Comparison of ENCODE assay signal across 8 cellular contexts in the genomic region with DNA sequence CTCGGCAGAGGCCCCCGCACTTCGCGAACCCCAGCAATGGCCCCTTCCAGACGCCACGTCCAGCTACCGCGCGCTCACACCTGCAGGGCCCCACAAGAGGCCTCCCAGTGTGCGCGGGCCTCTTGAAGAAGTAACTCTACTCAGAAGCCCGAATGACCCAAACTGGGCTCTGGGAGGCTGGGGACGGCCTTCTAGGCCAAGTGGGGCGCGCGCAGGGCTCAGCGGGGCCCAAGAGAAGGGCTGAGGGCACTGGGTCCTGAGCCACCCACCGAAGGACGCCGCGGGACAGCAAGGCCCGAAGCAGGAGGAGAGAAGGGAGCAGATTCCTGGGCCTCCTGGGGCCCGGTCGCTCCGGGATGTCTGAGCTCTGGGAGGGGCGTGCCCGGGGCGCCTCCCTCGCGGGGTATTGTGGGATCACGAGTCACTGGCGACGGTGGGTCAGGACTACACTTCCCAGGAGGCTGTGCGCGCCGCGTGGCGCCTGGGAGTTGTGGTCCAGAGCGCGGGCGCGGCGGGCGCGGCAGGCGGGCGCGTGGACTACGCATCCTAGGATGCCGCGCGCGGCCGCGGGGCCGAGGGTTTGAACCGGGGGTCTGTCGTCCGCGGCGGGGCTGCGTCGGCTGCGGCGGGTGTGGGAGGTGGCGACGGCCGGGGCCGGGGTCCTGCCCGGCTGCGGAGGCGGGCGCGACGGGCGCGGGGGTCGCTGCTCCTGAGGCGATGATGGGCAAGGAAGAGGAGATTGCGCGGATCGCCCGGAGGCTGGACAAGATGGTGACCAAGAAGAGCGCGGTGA. TPM values are rescaled to one million over a fixed set of nuclear protein-coding genes. Genes with fewer than 3 reads are reported as not detected.
DNase-seq lines count a peak whose midpoint lies in the region; TF ChIP-seq lines count a peak whose summit lies in the region.

Gene TCEA2 (plus strand): TSS at position 603 of the 793 bp plus-strand sequence. CDS start 115 bp downstream, at position 718.

- peaks cover 5% of the 10 kb centered on the region for H3K27me3 Mint-ChIP-seq in H9 (ENCODE audit: low read depth)
- peaks cover 17% of the 10 kb centered on the region for H3K27me3 Mint-ChIP-seq in neural progenitor cell (ENCODE audit: insufficient read depth, low read depth)

- TF ChIP-seq CTCF in H9 (conservative IDR thresholded peaks at IDR 0.05) (no peak), MM.1S (IDR thresholded peaks at IDR 0.05; ENCODE audit: low read length) (no peak), foreskin fibroblast (IDR thresholded peaks at IDR 0.05; ENCODE audit: low read depth, low read length) (no peak), neural progenitor cell (IDR thresholded peaks at IDR 0.05) (no peak)

- no peak within 1 kb of the TSS for H3K27ac ChIP-seq in H9 (ENCODE audit: insufficient read length, low read depth, low read length)
- H3K27ac ChIP-seq in MM.1S (ENCODE audit: low read length), result no peak within 1 kb of the TSS
- no peak within 1 kb of the TSS for H3K27ac ChIP-seq in neural progenitor cell
- peak within 1 kb of the TSS; percentile 79 for H3K27ac ChIP-seq in stomach smooth muscle (ENCODE audit: low read length)

- no peaks in the 10 kb centered on the region; a peak in 1 of 7 replicates for H3K36me3 Mint-ChIP-seq in H9 (ENCODE audit: insufficient read depth in 1 of 3, low read depth in 3 of 3)
- H3K36me3 Mint-ChIP-seq in neural progenitor cell, result no peaks in the 10 kb centered on the region

- DNase-seq in Daoy (ENCODE audit: low read depth) (peak; percentile 97), H9 (peak; percentile 93), MM.1S (peak; percentile 97), SIG-M5 treated with dmso at 0.1 percent for 504 hours (lab: John Stamatoyannopoulos, UW; ENCODE audit: unreplicated experiment) (peak; percentile 96), activated gamma-delta T cell treated with Interleukin-2 at 50 U/mL for 16 hours (peak; percentile 93), foreskin fibroblast (peak; percentile 98 to 99), neural progenitor cell (ENCODE audit: low spot score) (peak; percentile 96)

- H3K4me3 ChIP-seq in MM.1S (ENCODE audit: low read length), result peak within 1 kb of the TSS; percentile 75
- peak within 1 kb of the TSS; percentile 81 to 95 for H3K4me3 ChIP-seq in foreskin fibroblast (ENCODE audit: low read depth in 1 of 2, low read length in 2 of 2)
- peak within 1 kb of the TSS; percentile 99 for H3K4me3 ChIP-seq in neural progenitor cell
- peak within 1 kb of the TSS; percentile 83 to 87 for H3K4me3 ChIP-seq in stomach smooth muscle (ENCODE audit: low read length in 2 of 2)

- H3K9me3 Mint-ChIP-seq in H9 (no peaks in the 10 kb centered on the region), neural progenitor cell (no peaks in the 10 kb centered on the region)

- no peak within 1 kb of the TSS for H4K5ac ChIP-seq in H9 (ENCODE audit: insufficient read length, low read depth, low read length)

- H2AK5ac ChIP-seq in H9 (ENCODE audit: insufficient read length, low read length), result no peak within 1 kb of the TSS

- H4K8ac ChIP-seq in H9 (replicated peaks; ENCODE audit: insufficient read length, low read depth, low read length), result no peak within 1 kb of the TSS

- no peak within 1 kb of the TSS for H2BK12ac ChIP-seq in H9 (ENCODE audit: insufficient read length, low read depth, low read length)

- no peaks in the 10 kb centered on the region for H3K79me1 ChIP-seq in H9 (ENCODE audit: insufficient read depth, low read depth, low read length, poor library complexity, severe bottlenecking)

- H3K9ac ChIP-seq in H9 (ENCODE audit: extremely low read depth, insufficient read length, low read length) (no peak within 1 kb of the TSS), MM.1S (ENCODE audit: low read length) (peak within 1 kb of the TSS; percentile 77; the same call in 1 of the 2 replicates), neural progenitor cell (peak within 1 kb of the TSS; percentile 14), stomach smooth muscle (ENCODE audit: low read length in 2 of 2) (peak within 1 kb of the TSS; percentile 78 to 81)

- no peak within 1 kb of the TSS for H3T11ph ChIP-seq in H9 (ENCODE audit: low read length)

- H3K14ac ChIP-seq in H9 (ENCODE audit: insufficient read depth, low read length), result peak within 1 kb of the TSS; percentile 27; the same call in 1 of the 2 replicates

- peak within 1 kb of the TSS in 1 of 3 experiments; percentile 62; a peak in 2 of 7 replicates for H3K27ac Mint-ChIP-seq in H9
- no peak within 1 kb of the TSS for H3K27ac Mint-ChIP-seq in neural progenitor cell

- H2BK15ac ChIP-seq in H9 (ENCODE audit: low read depth, low read length), result no peak within 1 kb of the TSS

- WGBS in H9 (ENCODE audit: extremely low coverage, insufficient read length, low lambda C conversion rate), result no CpG with 5 or more reads among the region's 85 CpGs

- H2BK20ac ChIP-seq in H9 (ENCODE audit: low read depth, low read length, poor library complexity, severe bottlenecking), result no peak within 1 kb of the TSS

- H2BK120ac ChIP-seq in H9 (ENCODE audit: low read depth, low read length, poor library complexity, severe bottlenecking), result no peak within 1 kb of the TSS

- H3K9me3 ChIP-seq in H9 (ENCODE audit: control insufficient read depth, low read depth, low read length) (no peaks in the 10 kb centered on the region), MM.1S (replicated peaks; ENCODE audit: insufficient read depth, low read length) (no peaks in the 10 kb centered on the region), neural progenitor cell (ENCODE audit: low read depth) (no peaks in the 10 kb centered on the region), stomach smooth muscle (ENCODE audit: control insufficient read depth in 2 of 2, low read length in 2 of 2) (no peaks in the 10 kb centered on the region)

- no peak within 1 kb of the TSS for H2BK5ac ChIP-seq in H9 (ENCODE audit: insufficient read length, low read length)

- H3K4me1 Mint-ChIP-seq in H9, result peaks cover 31 to 39% of the 10 kb centered on the region in 2 experiments
- peaks cover 25% of the 10 kb centered on the region for H3K4me1 Mint-ChIP-seq in neural progenitor cell

- no peak within 1 kb of the TSS for H3K23ac ChIP-seq in H9 (ENCODE audit: insufficient read length, low read depth, low read length)

- H3K36me3 ChIP-seq in MM.1S (replicated peaks; ENCODE audit: insufficient read depth, low read length), result no peaks in the 10 kb centered on the region
- no peaks in the 10 kb centered on the region for H3K36me3 ChIP-seq in neural progenitor cell
- H3K36me3 ChIP-seq in stomach smooth muscle (ENCODE audit: control insufficient read depth in 2 of 2, insufficient read depth in 2 of 2, low read length in 2 of 2), result no peaks in the 10 kb centered on the region

- H3K23me2 ChIP-seq in H9 (ENCODE audit: insufficient read length, low read depth, low read length, poor library complexity, severe bottlenecking), result peaks cover 6% of the 10 kb centered on the region

- no peak within 1 kb of the TSS for H3K18ac ChIP-seq in H9 (ENCODE audit: insufficient read length, low read depth, low read length)

- H4K20me1 ChIP-seq in H9 (ENCODE audit: control insufficient read depth, insufficient read depth, insufficient read length) (no peaks in the 10 kb centered on the region), MM.1S (ENCODE audit: insufficient read depth, low read length) (no peaks in the 10 kb centered on the region), neural progenitor cell (ENCODE audit: low read depth) (peaks cover 20% of the 10 kb centered on the region)

- no peak within 1 kb of the TSS for H4K91ac ChIP-seq in H9 (ENCODE audit: insufficient read length, low read depth, low read length)

- H3K4me3 Mint-ChIP-seq in H9 (peak within 1 kb of the TSS; percentile 77 to 84), neural progenitor cell (peak within 1 kb of the TSS; percentile 94)

- H3K4me2 ChIP-seq in H9 (ENCODE audit: insufficient read depth, insufficient read length, low read length), result peak within 1 kb of the TSS; percentile 49
- peak within 1 kb of the TSS; percentile 96 for H3K4me2 ChIP-seq in MM.1S (ENCODE audit: low read depth, low read length)
- peak within 1 kb of the TSS; percentile 86 for H3K4me2 ChIP-seq in neural progenitor cell

- H3K4ac ChIP-seq in H9 (ENCODE audit: low read depth, low read length), result no peak within 1 kb of the TSS

- no peaks in the 10 kb centered on the region for H3K27me3 ChIP-seq in H9 (ENCODE audit: insufficient read depth, low read length)
- H3K27me3 ChIP-seq in MM.1S (replicated peaks; ENCODE audit: insufficient read depth, low read length), result peaks cover 14% of the 10 kb centered on the region
- H3K27me3 ChIP-seq in neural progenitor cell, result no peaks in the 10 kb centered on the region
- peaks cover 2 to 3% of the 10 kb centered on the region in 2 donors for H3K27me3 ChIP-seq in stomach smooth muscle (ENCODE audit: control insufficient read depth in 1 of 2, insufficient read depth in 2 of 2, low read length in 2 of 2)

- no peak within 1 kb of the TSS for H3K56ac ChIP-seq in H9 (ENCODE audit: insufficient read length, low read depth, low read length)

- H3F3A ChIP-seq in MM.1S (ENCODE audit: insufficient read depth, low read length) (peaks cover 11% of the 10 kb centered on the region), neural progenitor cell (ENCODE audit: low read depth) (peaks cover 4% of the 10 kb centered on the region)

- no peaks in the 10 kb centered on the region for H3K79me2 ChIP-seq in H9 (ENCODE audit: insufficient read depth, low read length)
- H3K79me2 ChIP-seq in MM.1S (ENCODE audit: low read length), result no peaks in the 10 kb centered on the region
- H3K79me2 ChIP-seq in neural progenitor cell (ENCODE audit: low read depth), result peaks cover 9% of the 10 kb centered on the region

- H2AFZ ChIP-seq in H9 (ENCODE audit: low read length) (no peak within 1 kb of the TSS), MM.1S (ENCODE audit: low read length) (peak within 1 kb of the TSS; percentile 97), neural progenitor cell (replicated peaks) (peak within 1 kb of the TSS; percentile 10)

- H3K4me1 ChIP-seq in H9 (ENCODE audit: insufficient read depth, low read length) (peaks cover 1% of the 10 kb centered on the region; the same call in 1 of the 2 replicates), MM.1S (ENCODE audit: low read length) (peaks cover 38% of the 10 kb centered on the region), neural progenitor cell (peaks cover 7% of the 10 kb centered on the region), stomach smooth muscle (ENCODE audit: control insufficient read depth, insufficient read depth, low read length) (peaks cover 29% of the 10 kb centered on the region)

- H3K9me2 ChIP-seq in MM.1S (replicated peaks; ENCODE audit: insufficient read depth, low read length), result no peaks in the 10 kb centered on the region

RNA-seq across cellular contexts. Expression of gene TCEA2, which starts in this region (rescaled TPM):
- total RNA-seq in Daoy (2014; rRNA removed; shearing (Covaris generic)), result 21.7 and 26.0 TPM in 2 replicates
- 48.1 and 51.7 TPM in 2 replicates for total RNA-seq in H9 (2021)
- total RNA-seq in neural progenitor cell (ENCODE audit: low replicate concordance), result 23.2 and 51.2 TPM in 2 replicates
